In the genomic region with DNA sequence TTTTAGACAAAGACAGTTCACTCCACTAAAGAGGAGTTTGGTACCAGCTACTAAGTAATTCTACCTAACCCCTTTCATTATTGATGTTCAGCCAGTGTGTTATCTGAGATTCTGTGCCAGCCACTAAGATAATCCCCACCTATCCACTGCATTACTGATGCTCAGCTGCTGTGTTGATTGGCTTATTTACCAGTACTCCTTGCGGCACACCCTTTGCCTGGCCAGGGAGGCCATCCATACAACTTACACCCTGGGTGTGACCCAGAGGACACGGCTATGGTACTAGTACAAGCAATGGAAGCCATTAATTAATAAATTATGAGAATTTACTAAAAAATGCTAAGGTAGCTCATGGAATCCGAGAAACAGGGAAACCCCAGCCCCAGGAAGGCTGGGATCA, we compare ENCODE assay signal across 20 cellular contexts.
"Had no signal": no experiment of that assay in that cellular context is flagged by ENCODE, and none has a peak within 500 bp of the region (broad histone marks: within the 10 kb centered on the region; RNA-seq: fewer than 3 reads in every experiment).

No MANE protein-coding gene starts in this region.

- DNase-seq: activated CD4-positive, alpha-beta T cell treated with anti-CD3 and anti-CD28 coated beads for 36 hours; activated CD8-positive, alpha-beta memory T cell treated with anti-CD3 and anti-CD28 coated beads, Interleukin-2, amount 50 U/mL, for 4 hours; activated CD8-positive, alpha-beta T cell treated with anti-CD3 and anti-CD28 coated beads for 36 hours; activated naive CD8-positive, alpha-beta T cell treated with anti-CD3 and anti-CD28 coated beads, Interleukin-2, amount 10 ng/mL, durations not matched to agents 7 days and 5 days; activated T-cell treated with anti-CD3 and anti-CD28 coated beads, Interleukin-2, amount 50 U/mL, for 72 hours; aorta; esophagus squamous epithelium; foreskin fibroblast; glutamatergic neuron; kidney glomerular epithelial cell; right cardiac atrium; small intestine; stimulated activated CD4-positive, alpha-beta T cell treated with anti-CD3 and anti-CD28 coated beads, Interleukin-1b, Interleukin-23, amount 100 ng/mL, for 48 hours; stimulated activated naive CD4-positive, alpha-beta T cell treated with Interleukin-2 at 50 U/mL for 16 hours; T-cell; T1000; upper lobe of right lung had no signal

- H3K27me3 Mint-ChIP-seq: activated CD8-positive, alpha-beta T cell treated with anti-CD3 and anti-CD28 coated beads for 36 hours; activated naive CD8-positive, alpha-beta T cell treated with anti-CD3 and anti-CD28 coated beads, Interleukin-2, amount 10 ng/mL, durations not matched to agents 7 days and 5 days had no signal

- ATAC-seq: activated CD4-positive, alpha-beta T cell treated with anti-CD3 and anti-CD28 coated beads for 36 hours; activated CD8-positive, alpha-beta T cell treated with anti-CD3 and anti-CD28 coated beads for 36 hours; activated T-cell treated with anti-CD3 and anti-CD28 coated beads, Interleukin-2, amount 50 U/mL, for 72 hours; right cardiac atrium; T-cell; upper lobe of right lung had no signal

- H3K9me3 Mint-ChIP-seq: activated CD8-positive, alpha-beta T cell treated with anti-CD3 and anti-CD28 coated beads for 36 hours had no signal

- H3K27me3 ChIP-seq: breast epithelium, esophagus squamous epithelium, suprapubic skin, upper lobe of right lung had no signal

- H3K9me3 ChIP-seq: breast epithelium, esophagus squamous epithelium, suprapubic skin, upper lobe of right lung had no signal

- H3K27ac ChIP-seq: breast epithelium, esophagus squamous epithelium, suprapubic skin, upper lobe of right lung, VCaP had no signal

- H3K4me1 ChIP-seq: breast epithelium, suprapubic skin, upper lobe of right lung had no signal

- H3K4me3 ChIP-seq: breast epithelium, suprapubic skin, upper lobe of right lung had no signal

- H3K4me1 Mint-ChIP-seq: activated CD4-positive, alpha-beta T cell treated with anti-CD3 and anti-CD28 coated beads for 36 hours; activated naive CD8-positive, alpha-beta T cell treated with anti-CD3 and anti-CD28 coated beads, Interleukin-2, amount 10 ng/mL, durations not matched to agents 7 days and 5 days; T-cell had no signal

- H3K27ac Mint-ChIP-seq: activated CD4-positive, alpha-beta T cell treated with anti-CD3 and anti-CD28 coated beads for 36 hours; activated CD8-positive, alpha-beta T cell treated with anti-CD3 and anti-CD28 coated beads for 36 hours; activated naive CD8-positive, alpha-beta T cell treated with anti-CD3 and anti-CD28 coated beads, Interleukin-2, amount 10 ng/mL, durations not matched to agents 7 days and 5 days; activated T-cell treated with anti-CD3 and anti-CD28 coated beads, Interleukin-2, amount 50 U/mL, for 72 hours; T-cell had no signal

- H3K4me3 Mint-ChIP-seq: activated CD4-positive, alpha-beta T cell treated with anti-CD3 and anti-CD28 coated beads for 36 hours; activated CD8-positive, alpha-beta T cell treated with anti-CD3 and anti-CD28 coated beads for 36 hours; activated naive CD8-positive, alpha-beta T cell treated with anti-CD3 and anti-CD28 coated beads, Interleukin-2, amount 10 ng/mL, durations not matched to agents 7 days and 5 days; activated T-cell treated with anti-CD3 and anti-CD28 coated beads, Interleukin-2, amount 50 U/mL, for 72 hours; T-cell had no signal

- H3K36me3 Mint-ChIP-seq: activated naive CD8-positive, alpha-beta T cell treated with anti-CD3 and anti-CD28 coated beads, Interleukin-2, amount 10 ng/mL, durations not matched to agents 7 days and 5 days; T-cell had no signal

- H3K36me3 ChIP-seq: breast epithelium, esophagus squamous epithelium, suprapubic skin, upper lobe of right lung had no signal
